Comparison of ENCODE assay signal across 10 cellular contexts in the genomic region with DNA sequence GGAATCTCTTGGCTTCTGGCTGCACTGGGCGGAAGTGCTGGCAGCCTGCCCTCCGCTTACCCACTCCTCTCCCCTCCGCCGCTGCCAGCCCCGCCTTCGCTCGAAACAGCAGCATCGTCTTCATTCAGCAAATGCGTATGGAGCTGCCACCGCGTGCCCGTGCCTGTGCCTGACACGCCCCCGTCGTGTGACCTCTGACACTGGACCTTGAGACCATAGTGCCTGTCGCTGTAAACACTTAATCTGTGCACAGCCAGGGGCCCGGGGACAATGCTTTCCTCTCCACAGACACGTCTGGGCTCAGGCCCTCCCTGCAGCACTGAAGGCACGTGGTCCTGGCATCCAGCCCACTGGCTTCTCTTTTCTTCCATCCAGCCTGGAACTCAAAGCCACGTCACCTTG.
A peak's percentile ranks its signal among the peaks of the same experiment; 100 is the strongest.
DNase-seq lines count a peak whose midpoint lies in the region; ATAC-seq, FAIRE-seq and TF ChIP-seq lines count a peak whose summit lies in the region.
"Had no signal": no experiment of that assay in that cellular context is flagged by ENCODE, and none has a peak within 500 bp of the region (broad histone marks: within the 10 kb centered on the region; RNA-seq: fewer than 3 reads in every experiment).

No MANE protein-coding gene starts in this region.

- 3% methylated on average over 13 of the region's 20 CpGs for WGBS in K562 (ENCODE audit: insufficient coverage, low coverage, missing lambda C conversion rate)

- peaks cover 9% of the 10 kb centered on the region for H3K4me1 Mint-ChIP-seq in type B pancreatic cell (ENCODE audit: unreplicated experiment)

- no peaks in the 10 kb centered on the region for H3K9me3 ChIP-seq in K562 (replicated peaks; ENCODE audit: control insufficient read depth, insufficient read depth, low read depth, low read length)

- no peak overlapping the region for H3K27ac ChIP-seq in K562 (ENCODE audit: extremely low read depth, low read depth, low read length)

- POLR2A ChIA-PET in K562 (lab: Yijun Ruan, JAX): interaction anchor here (0.7 kb wide), 1 partner anchor 577 kb away, joined by 3 read pairs; no protein-coding TSS in a partner anchor

- CTCF ChIA-PET in K562 (lab: Yijun Ruan, JAX; ENCODE audit: low intra/inter-chr PET ratio): no interaction called here

- no peaks in the 10 kb centered on the region for H3K36me3 ChIP-seq in K562 (ENCODE audit: control insufficient read depth, insufficient read depth, low read length)

- ATAC-seq in K562 (no peak), HG03025 (IDR thresholded peaks at IDR 0.05; ENCODE audit: low FRiP score, unreplicated experiment) (no peak), esophagus mucosa (no peak)

- no peaks in the 10 kb centered on the region for H4K20me1 ChIP-seq in K562 (replicated peaks; ENCODE audit: control insufficient read depth, insufficient read depth, low read length)

- peak; percentile 24 for DNase-seq in activated CD4-positive, alpha-beta T cell treated with anti-CD3 and anti-CD28 coated beads for 48 hours
- DNase-seq in activated CD4-positive, alpha-beta T cell treated with anti-CD3 and anti-CD28 coated beads, Interleukin-2, amount 50 U/mL, for 48 hours: no peak
- DNase-seq in K562 (ENCODE audit: extremely low read depth in 1 of 4, low spot score in 3 of 4) (no peak), medulla oblongata (ENCODE audit: extremely low spot score) (peak; percentile 37), type B pancreatic cell (ENCODE audit: extremely low spot score, unreplicated experiment) (peak; percentile 62), NCI-H1694 treated with DMSO at 0.1 percent for 48 hours (lab: John Stamatoyannopoulos, UW) (no peak)

- peaks cover 12% of the 10 kb centered on the region for H3K27me3 Mint-ChIP-seq in type B pancreatic cell

- no peak for FAIRE-seq in K562 (lab: Jason Lieb, UNC)
- FAIRE-seq: bronchial epithelial cell, GM12891 had no signal

- no peak overlapping the region for H3K4me2 ChIP-seq in K562 (ENCODE audit: insufficient read depth, low read length)

- TF ChIP-seq CTCF in K562 (IDR thresholded peaks at IDR 0.05 in 2 of 3, conservative IDR thresholded peaks at IDR 0.05 in 1 of 3; ENCODE audit: insufficient read depth in 2 of 3, low read depth in 1 of 3, low read length in 3 of 3) (no peak), type B pancreatic cell (conservative IDR thresholded peaks at IDR 0.05) (no peak)

- intact Hi-C loops in K562 (cut with micrococcal nuclease): no loop called here

- no peak overlapping the region for H3K4me3 Mint-ChIP-seq in type B pancreatic cell

- H3K9me3 Mint-ChIP-seq in type B pancreatic cell: no peaks in the 10 kb centered on the region

- no peaks in the 10 kb centered on the region for H3K36me3 Mint-ChIP-seq in type B pancreatic cell

- no peaks in the 10 kb centered on the region for H3K4me1 ChIP-seq in K562 (replicated peaks in 1 of 2; ENCODE audit: control insufficient read depth in 2 of 2, insufficient read depth in 2 of 2, low read length in 2 of 2)

- in situ Hi-C loops in K562 (cut with MboI): no loop called here

- H3K79me2 ChIP-seq in K562 (ENCODE audit: control insufficient read depth, insufficient read depth, low read length): no peaks in the 10 kb centered on the region

- no peak overlapping the region for H3K9ac ChIP-seq in K562 (ENCODE audit: insufficient read depth in 1 of 2, low read depth in 2 of 2, low read length in 2 of 2)

- no peak overlapping the region for H2AFZ ChIP-seq in K562 (ENCODE audit: low read depth, low read length)

- no peak overlapping the region for H3K4me3 ChIP-seq in K562

- no peaks in the 10 kb centered on the region for H3K9me1 ChIP-seq in K562 (ENCODE audit: control insufficient read depth, insufficient read depth, low read length)

- no peak overlapping the region for H3K27ac Mint-ChIP-seq in type B pancreatic cell

- TF ChIP-seq RAD21 in K562 (CRISPR knock-in tag; conservative IDR thresholded peaks at IDR 0.05 in 1 of 2, IDR thresholded peaks at IDR 0.05 in 1 of 2): no peak

- TF ChIP-seq EP300 in K562 (IDR thresholded peaks at IDR 0.05; ENCODE audit: low read length): no peak

- H3K27me3 ChIP-seq in K562 (ENCODE audit: control insufficient read depth in 2 of 2, insufficient read depth in 2 of 2, low read length in 2 of 2): peaks cover 3 to 67% of the 10 kb centered on the region in 2 experiments; a peak in 3 of 5 replicates

- TF ChIP-seq POLR2A in K562 (conservative IDR thresholded peaks at IDR 0.05): no peak

- BruUV-seq in K562 (replicated peaks; lab: Mats Ljungman, UMichigan): no TSS peak

TF ChIP-seq in K562, 482 proteins besides CTCF, POLR2A, EP300 and RAD21:
- TF ChIP-seq NFIC (IDR thresholded peaks at IDR 0.05) (0 out of 2 replicates have a peak, but pooled peaks have one; percentile 10), PCBP1 (IDR thresholded peaks at IDR 0.05; ENCODE audit: low read depth, low read length, poor library complexity, severe bottlenecking) (no peak)

Comparison
In these comparisons a context has a peak if more than half of its experiments do, and no peak if none do; other contexts are left out.
1. DNase-seq: peak in activated CD4-positive, alpha-beta T cell treated with anti-CD3 and anti-CD28 coated beads for 48 hours (single experiment), medulla oblongata (single experiment) and type B pancreatic cell (single experiment); none in activated CD4-positive, alpha-beta T cell treated with anti-CD3 and anti-CD28 coated beads, Interleukin-2, amount 50 U/mL, for 48 hours (0 of 2), K562 (0 of 4) and NCI-H1694 treated with DMSO at 0.1 percent for 48 hours (single experiment).